Comparison of ENCODE assay signal across 1 cellular context in genomic region chr11:120818097-120818496, GRCh38.
TF ChIP-seq lines count a peak whose summit lies in the region.

No MANE protein-coding gene starts in this region.

TF ChIP-seq in HepG2, 621 proteins besides CTCF, POLR2A, EP300 and RAD21 (continued from another document and continues in another):
- TF ChIP-seq TFDP2 (CRISPR knock-in tag; IDR thresholded peaks at IDR 0.05), result 0 out of 2 replicates have a peak, but pooled peaks have one; percentile 56
- no peak for TF ChIP-seq THAP9 (CRISPR knock-in tag; IDR thresholded peaks at IDR 0.05; ENCODE audit: borderline replicate concordance)
- no peak for TF ChIP-seq HMGA1 (CRISPR knock-in tag; conservative IDR thresholded peaks at IDR 0.05)
- TF ChIP-seq ZNF75D (CRISPR knock-in tag; IDR thresholded peaks at IDR 0.05; ENCODE audit: borderline replicate concordance), result no peak
- peak; percentile 75 for TF ChIP-seq BCL6 (CRISPR knock-in tag; IDR thresholded peaks at IDR 0.05)
- TF ChIP-seq KMT2B (CRISPR knock-in tag; IDR thresholded peaks at IDR 0.05), result no peak
- TF ChIP-seq NCOR1 (IDR thresholded peaks at IDR 0.05; ENCODE audit: borderline replicate concordance, low read length), result peak; percentile 59; the same call in 1 of the 2 replicates
- TF ChIP-seq MED8 (CRISPR knock-in tag; IDR thresholded peaks at IDR 0.05; ENCODE audit: insufficient replicate concordance), result no peak
- no peak for TF ChIP-seq GTF2F1 (IDR thresholded peaks at IDR 0.05; ENCODE audit: low read length)
- TF ChIP-seq HDAC2 (CRISPR knock-in tag; IDR thresholded peaks at IDR 0.05), result peak; percentile 43; the same call in 1 of the 2 replicates
- 0 out of 2 replicates have a peak, but pooled peaks have one; percentile 15 for TF ChIP-seq RERE (CRISPR knock-in tag; IDR thresholded peaks at IDR 0.05; ENCODE audit: low read depth)
- TF ChIP-seq ZNF782 (CRISPR knock-in tag; IDR thresholded peaks at IDR 0.05; ENCODE audit: borderline replicate concordance), result 0 out of 2 replicates have a peak, but pooled peaks have one; percentile 44
- no peak for TF ChIP-seq ZNF589 (CRISPR knock-in tag; conservative IDR thresholded peaks at IDR 0.05)
- peak; percentile 40; the same call in 1 of the 2 replicates for TF ChIP-seq HHEX (CRISPR knock-in tag; IDR thresholded peaks at IDR 0.05)
- TF ChIP-seq PAXIP1 (CRISPR knock-in tag; conservative IDR thresholded peaks at IDR 0.05), result peak; percentile 93
- TF ChIP-seq ZNF7 (CRISPR knock-in tag; IDR thresholded peaks at IDR 0.05), result no peak
- TF ChIP-seq ZFP36L1 (CRISPR knock-in tag; IDR thresholded peaks at IDR 0.05), result no peak
- no peak for TF ChIP-seq ZNF260 (CRISPR knock-in tag; IDR thresholded peaks at IDR 0.05; ENCODE audit: borderline replicate concordance, low read depth)
- peak; percentile 44; the same call in 1 of the 2 replicates for TF ChIP-seq IRF2 (CRISPR knock-in tag; IDR thresholded peaks at IDR 0.05)
- TF ChIP-seq ZNF383 (CRISPR knock-in tag; IDR thresholded peaks at IDR 0.05; ENCODE audit: borderline replicate concordance), result no peak
- TF ChIP-seq POGZ (CRISPR knock-in tag; IDR thresholded peaks at IDR 0.05), result peak; percentile 54
- TF ChIP-seq HMG20A (CRISPR knock-in tag; IDR thresholded peaks at IDR 0.05; ENCODE audit: borderline replicate concordance), result peak; percentile 69; the same call in 1 of the 2 replicates
- TF ChIP-seq BRD4 (CRISPR knock-in tag; IDR thresholded peaks at IDR 0.05), result no peak
- TF ChIP-seq RELA (CRISPR knock-in tag; IDR thresholded peaks at IDR 0.05), result no peak
- no peak; the same call in 1 of the 2 replicates for TF ChIP-seq HNF1A (IDR thresholded peaks at IDR 0.05; ENCODE audit: low read depth)
- peak; percentile 13; the same call in 1 of the 2 replicates for TF ChIP-seq HNF1A (CRISPR knock-in tag; IDR thresholded peaks at IDR 0.05; ENCODE audit: borderline replicate concordance)
- TF ChIP-seq ZNF264 (CRISPR knock-in tag; IDR thresholded peaks at IDR 0.05), result peak; percentile 63; the same call in 1 of the 2 replicates
- no peak for TF ChIP-seq PRMT3 (CRISPR knock-in tag; IDR thresholded peaks at IDR 0.05; ENCODE audit: borderline replicate concordance, low read depth)
- peak; percentile 72; the same call in 1 of the 2 replicates for TF ChIP-seq RXRA (CRISPR knock-in tag; IDR thresholded peaks at IDR 0.05)
- no peak for TF ChIP-seq ZNF768 (CRISPR knock-in tag; IDR thresholded peaks at IDR 0.05)
- no peak for TF ChIP-seq MAFF (IDR thresholded peaks at IDR 0.05; ENCODE audit: low read depth, low read length)
- peak; percentile 76 for TF ChIP-seq ZBTB7B (CRISPR knock-in tag; IDR thresholded peaks at IDR 0.05)
- no peak for TF ChIP-seq ZNF704 (CRISPR knock-in tag; IDR thresholded peaks at IDR 0.05; ENCODE audit: borderline replicate concordance)
- no peak for TF ChIP-seq HNRNPK (IDR thresholded peaks at IDR 0.05; ENCODE audit: low read depth, low read length, poor library complexity, severe bottlenecking)
- peak; percentile 80 for TF ChIP-seq HNF4A (CRISPR knock-in tag; IDR thresholded peaks at IDR 0.05)
- TF ChIP-seq ZNF816 (CRISPR knock-in tag; IDR thresholded peaks at IDR 0.05; ENCODE audit: borderline replicate concordance), result no peak
- TF ChIP-seq, protein P1, sequence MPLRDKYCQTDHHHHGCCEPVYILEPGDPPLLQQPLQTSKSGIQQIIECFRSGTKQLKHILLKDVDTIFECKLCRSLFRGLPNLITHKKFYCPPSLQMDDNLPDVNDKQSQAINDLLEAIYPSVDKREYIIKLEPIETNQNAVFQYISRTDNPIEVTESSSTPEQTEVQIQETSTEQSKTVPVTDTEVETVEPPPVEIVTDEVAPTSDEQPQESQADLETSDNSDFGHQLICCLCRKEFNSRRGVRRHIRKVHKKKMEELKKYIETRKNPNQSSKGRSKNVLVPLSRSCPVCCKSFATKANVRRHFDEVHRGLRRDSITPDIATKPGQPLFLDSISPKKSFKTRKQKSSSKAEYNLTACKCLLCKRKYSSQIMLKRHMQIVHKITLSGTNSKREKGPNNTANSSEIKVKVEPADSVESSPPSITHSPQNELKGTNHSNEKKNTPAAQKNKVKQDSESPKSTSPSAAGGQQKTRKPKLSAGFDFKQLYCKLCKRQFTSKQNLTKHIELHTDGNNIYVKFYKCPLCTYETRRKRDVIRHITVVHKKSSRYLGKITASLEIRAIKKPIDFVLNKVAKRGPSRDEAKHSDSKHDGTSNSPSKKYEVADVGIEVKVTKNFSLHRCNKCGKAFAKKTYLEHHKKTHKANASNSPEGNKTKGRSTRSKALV (CRISPR knock-in tag; IDR thresholded peaks at IDR 0.05), result 0 out of 2 replicates have a peak, but pooled peaks have one; percentile 29
- TF ChIP-seq CEBPG (CRISPR knock-in tag; IDR thresholded peaks at IDR 0.05), result peak; percentile 50
- TF ChIP-seq FOXA3 (CRISPR knock-in tag; IDR thresholded peaks at IDR 0.05), result peak; percentile 60
- TF ChIP-seq FOXJ3 (CRISPR knock-in tag; IDR thresholded peaks at IDR 0.05; ENCODE audit: borderline replicate concordance), result peak; percentile 74; the same call in 1 of the 2 replicates
